Comparison of ENCODE assay signal across 18 cellular contexts in genomic region chr9:126498331-126498730, GRCh38.
DNase-seq lines count a peak whose midpoint lies in the region; ATAC-seq and TF ChIP-seq lines count a peak whose summit lies in the region.
"Had no signal": no experiment of that assay in that cellular context is flagged by ENCODE, and none has a peak within 500 bp of the region (broad histone marks: within the 10 kb centered on the region; RNA-seq: fewer than 3 reads in every experiment).

No MANE protein-coding gene starts in this region.

- H3K4me1 Mint-ChIP-seq in endothelial cell (ENCODE audit: unreplicated experiment), result peaks cover 36% of the 10 kb centered on the region

- no peaks in the 10 kb centered on the region for H3K9me3 Mint-ChIP-seq in endothelial cell (ENCODE audit: unreplicated experiment)

- DNase-seq in cardiac septum (ENCODE audit: low spot score), result peak; percentile 71
- DNase-seq in Right ventricle myocardium superior, result no peak
- DNase-seq in endothelial cell (ENCODE audit: low spot score), result no peak
- peak; percentile 65 for DNase-seq in posterior vena cava (ENCODE audit: low spot score)
- DNase-seq in NCI-H1436 (lab: John Stamatoyannopoulos, UW), result no peak
- no peak for DNase-seq in GM03348 (ENCODE audit: low spot score)
- DNase-seq in sciatic nerve (ENCODE audit: low spot score), result no peak
- DNase-seq in occipital lobe (lab: John Stamatoyannopoulos, UW), result no peak
- DNase-seq: 8988T, NCI-H1092, NCI-H1436 treated with DMSO at 0.1 percent for 48 hours, NCI-H1930, NCI-H226, NCI-H524, NCI-H774, SJCRH30 had no signal

- intact Hi-C loops in cardiac septum (cut with DNase I), result loop anchor here (2.0 kb wide), 1 partner anchor 282 kb away; no protein-coding TSS in a partner anchor
- intact Hi-C loops in Right ventricle myocardium superior (cut with DNase I), result loop anchor here (10.0 kb wide), 1 partner anchor 286 kb away; no protein-coding TSS in a partner anchor
- intact Hi-C loops in posterior vena cava (cut with DNase I), result loop anchor here (2.0 to 10.0 kb wide), 2 partner anchors 58 to 1274 kb away; no protein-coding TSS in a partner anchor
- intact Hi-C loops in sciatic nerve (cut with DNase I), result loop anchor here (10.0 kb wide), 1 partner anchor 194 kb away; no protein-coding TSS in a partner anchor

- H3K36me3 Mint-ChIP-seq in endothelial cell (ENCODE audit: low read depth, unreplicated experiment), result no peaks in the 10 kb centered on the region

- H3K27ac Mint-ChIP-seq in endothelial cell (ENCODE audit: unreplicated experiment), result peak overlapping the region; percentile 84

- H3K27me3 Mint-ChIP-seq in endothelial cell (ENCODE audit: unreplicated experiment), result peaks cover 9% of the 10 kb centered on the region

- H3K4me3 Mint-ChIP-seq in endothelial cell (ENCODE audit: unreplicated experiment), result no peak overlapping the region

- no peak for ATAC-seq in Right ventricle myocardium superior (ENCODE audit: poor library complexity)
- ATAC-seq in sciatic nerve, result no peak
- ATAC-seq: K562, Panc1 had no signal

- no peak for TF ChIP-seq CTCF in endothelial cell (IDR thresholded peaks at IDR 0.05; ENCODE audit: unreplicated experiment)

Comparison
In these comparisons a context has a peak if more than half of its experiments do, and no peak if none do; other contexts are left out.
1. DNase-seq: peak in cardiac septum (single experiment) and posterior vena cava (single experiment); none in Right ventricle myocardium superior (single experiment), endothelial cell (single experiment), NCI-H1436 (single experiment), GM03348 (single experiment), sciatic nerve (single experiment) and occipital lobe (single experiment).